ENCODE assay signal across 8 cellular contexts in the genomic region with DNA sequence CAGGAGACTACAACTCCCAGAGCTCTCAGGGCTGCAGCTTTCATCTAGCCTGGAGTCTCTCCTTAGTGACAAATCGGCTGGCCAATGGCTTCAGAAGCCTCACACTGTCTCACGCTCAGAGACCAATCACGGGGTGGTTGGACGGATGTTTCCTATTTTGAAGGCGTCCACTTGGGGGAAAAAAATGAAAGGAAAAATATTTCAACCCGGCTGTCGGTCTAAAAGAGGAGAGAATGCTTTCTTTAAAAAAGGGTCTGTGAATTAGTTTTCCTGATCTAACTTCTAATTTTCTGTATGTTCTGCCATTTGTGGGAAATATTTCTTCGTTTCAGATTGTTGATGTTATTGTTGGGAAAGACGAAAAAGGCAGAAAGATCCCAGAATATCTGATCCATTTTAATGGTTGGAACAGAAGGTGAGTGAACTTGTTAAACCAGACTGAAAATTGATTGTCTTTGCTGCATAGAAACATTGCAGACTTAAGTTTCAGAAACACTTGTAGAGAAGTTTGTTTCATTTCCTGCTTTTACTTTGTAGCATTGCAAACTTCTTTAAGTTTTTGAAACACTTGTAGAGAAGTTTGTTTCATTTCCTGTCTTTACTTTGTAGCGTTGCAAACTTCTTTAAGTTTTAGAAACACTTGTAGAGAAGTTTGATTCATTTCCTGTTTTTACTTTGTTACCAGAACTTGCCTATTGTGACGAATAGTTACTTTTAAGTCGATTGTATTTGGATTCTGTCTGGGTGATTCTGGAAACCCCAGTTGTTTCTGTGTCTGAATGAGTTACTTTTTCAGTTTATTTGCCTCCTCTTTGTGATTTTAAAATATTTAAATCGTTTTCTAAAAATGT. TPM values are rescaled to one million over a fixed set of nuclear protein-coding genes. Genes with fewer than 3 reads are reported as not detected.
DNase-seq lines count a peak whose midpoint lies in the region; ATAC-seq and TF ChIP-seq lines count a peak whose summit lies in the region.

No MANE protein-coding gene starts in this region.

- peak overlapping the region; percentile 89 for H3K4me3 ChIP-seq in BE2C (ENCODE audit: low read depth, low read length)

- peak; percentile 71 for ATAC-seq in HG03432 (IDR thresholded peaks at IDR 0.05; ENCODE audit: unreplicated experiment)

- H3K27me3 ChIP-seq in BE2C = no peaks in the 10 kb centered on the region

- no peaks in the 10 kb centered on the region for H3K4me1 ChIP-seq in BE2C

- no peaks in the 10 kb centered on the region for H3K9me3 ChIP-seq in BE2C

- TF ChIP-seq CTCF in BE2C (IDR thresholded peaks at IDR 0.05; ENCODE audit: low read depth, low read length) = no peak

- H3K36me3 ChIP-seq in BE2C = peaks cover 6% of the 10 kb centered on the region; the same call in 1 of the 2 replicates

- DNase-seq in BE2C (peak; percentile 79), GM19240 (ENCODE audit: insufficient read length, low spot score) (peak; percentile 44), NCI-H446 (lab: John Stamatoyannopoulos, UW) (peak; percentile 52 to 87), islet precursor cell (peak; percentile 91)
- DNase-seq in activated CD4-positive, CD25-positive, alpha-beta regulatory T cell treated with anti-CD3 and anti-CD28 coated beads, Interleukin-2, amount 50 U/mL, for 16 hours (ENCODE audit: low read depth, low spot score) = peak; percentile 47
- DNase-seq in stimulated activated CD4-positive, alpha-beta T cell treated with anti-CD3 and anti-CD28 coated beads, Interleukin-12 subunit alpha, Interleukin-12 subunit beta, amount 100 ng/mL, for 48 hours (ENCODE audit: low read depth in 2 of 3, low spot score in 1 of 3) = peak; percentile 46 to 50 (median 49)

- peak overlapping the region; percentile 30 for H3K27ac ChIP-seq in cingulate gyrus (ENCODE audit: low read depth, low read length)

RNA-seq across cellular contexts. Expression of a gene that starts 1.6 kb away (rescaled TPM):
- polyA plus RNA-seq in BE2C (2012; ENCODE audit: insufficient read depth, insufficient read length, low read depth) = 17.6 TPM

Comparison
In these comparisons a context has a peak if more than half of its experiments do, and no peak if none do; other contexts are left out.
1. Peak in every context shown above with its lines: DNase-seq, ATAC-seq, H3K4me3 ChIP-seq and H3K27ac ChIP-seq.